ENCODE assay signal across 11 cellular contexts in genomic region chr14:73014105-73014504, GRCh38. TPM values are rescaled to one million over a fixed set of nuclear protein-coding genes. Genes with fewer than 3 reads are reported as not detected.
A peak's percentile ranks its signal among the peaks of the same experiment; 100 is the strongest.
DNase-seq lines count a peak whose midpoint lies in the region; ATAC-seq and TF ChIP-seq lines count a peak whose summit lies in the region.
"Had no signal": no experiment of that assay in that cellular context is flagged by ENCODE, and none has a peak within 500 bp of the region (broad histone marks: within the 10 kb centered on the region; RNA-seq: fewer than 3 reads in every experiment).

No MANE protein-coding gene starts in this region.

- H3K79me2 ChIP-seq in trophoblast cell (ENCODE audit: control insufficient read depth, insufficient read depth, low read length, poor library complexity), result no peaks in the 10 kb centered on the region

- H3K14ac ChIP-seq in trophoblast cell (ENCODE audit: low read length), result no peak overlapping the region

- no peak overlapping the region for H2BK120ac ChIP-seq in trophoblast cell (ENCODE audit: insufficient read depth, low read length, poor library complexity)

- no peak overlapping the region for H4K8ac ChIP-seq in trophoblast cell (ENCODE audit: low read depth, low read length)

- no peak overlapping the region for H4K91ac ChIP-seq in trophoblast cell (ENCODE audit: low read depth, low read length)

- H3K27ac ChIP-seq in trophoblast cell (ENCODE audit: low read depth, low read length), result no peak overlapping the region
- no peak overlapping the region for H3K27ac ChIP-seq in effector memory CD4-positive, alpha-beta T cell (ENCODE audit: insufficient read depth, low read length, poor library complexity, severe bottlenecking)

- CTCF ChIA-PET in activated CD4-positive, alpha-beta memory T cell treated with anti-CD3 and anti-CD28 coated beads for 36 hours (lab: Charles Lee), result interaction anchor here (1.1 to 2.2 kb wide), 2 partner anchors 13 kb away, joined by 3 to 7 read pairs; partner anchors contain the start of gene ZFYVE1

- H4K12ac ChIP-seq in trophoblast cell (ENCODE audit: low read depth, low read length), result no peak overlapping the region

- H3K36me3 Mint-ChIP-seq in activated CD4-positive, alpha-beta memory T cell treated with anti-CD3 and anti-CD28 coated beads for 36 hours, result peaks cover 24% of the 10 kb centered on the region
- peaks cover 11% of the 10 kb centered on the region for H3K36me3 Mint-ChIP-seq in neural crest cell (ENCODE audit: low read depth)

- POLR2A ChIA-PET in activated CD4-positive, alpha-beta memory T cell treated with anti-CD3 and anti-CD28 coated beads for 36 hours (lab: Charles Lee), result interaction anchor here (0.8 to 1.9 kb wide), 3 partner anchors 13 to 44 kb away, joined by 3 to 6 read pairs (median 3); partner anchors contain the start of genes RBM25 and ZFYVE1

- intact Hi-C loops in activated CD4-positive, alpha-beta memory T cell treated with anti-CD3 and anti-CD28 coated beads for 36 hours (cut with micrococcal nuclease), result loop anchor here (1.0 to 5.0 kb wide), 2 partner anchors 13 to 43 kb away; partner anchors contain the start of genes RBM25 and ZFYVE1

- H3K4me2 ChIP-seq in trophoblast cell (ENCODE audit: low read length), result no peak overlapping the region

- no peaks in the 10 kb centered on the region for H3K27me3 Mint-ChIP-seq in activated CD4-positive, alpha-beta memory T cell treated with anti-CD3 and anti-CD28 coated beads for 36 hours
- H3K27me3 Mint-ChIP-seq in neural crest cell (ENCODE audit: low read depth), result no peaks in the 10 kb centered on the region

- no peak overlapping the region for H3K4ac ChIP-seq in trophoblast cell (ENCODE audit: low read depth, low read length)

- peaks cover 27% of the 10 kb centered on the region for H3K4me1 Mint-ChIP-seq in activated CD4-positive, alpha-beta memory T cell treated with anti-CD3 and anti-CD28 coated beads for 36 hours (ENCODE audit: low read depth)
- peaks cover 17% of the 10 kb centered on the region for H3K4me1 Mint-ChIP-seq in neural crest cell

- no CpG with 5 or more reads among the region's 2 CpGs for whole genome bisulfite sequencing in trophoblast cell (ENCODE audit: extremely low coverage, insufficient coverage, insufficient read length)

- no peak overlapping the region for H3K9ac ChIP-seq in trophoblast cell (ENCODE audit: low read length)

- H2AFZ ChIP-seq in trophoblast cell (ENCODE audit: insufficient read depth, low read length, poor library complexity), result no peak overlapping the region

- H3K27ac Mint-ChIP-seq in activated CD4-positive, alpha-beta memory T cell treated with anti-CD3 and anti-CD28 coated beads for 36 hours, result peak overlapping the region; percentile 9
- peak overlapping the region; percentile 85 for H3K27ac Mint-ChIP-seq in neural crest cell (ENCODE audit: unreplicated experiment)

- H3K9me3 ChIP-seq in trophoblast cell (ENCODE audit: insufficient read depth, low read depth, low read length), result no peaks in the 10 kb centered on the region
- no peaks in the 10 kb centered on the region for H3K9me3 ChIP-seq in effector memory CD4-positive, alpha-beta T cell (ENCODE audit: control insufficient read depth, low read length)

- H2AK5ac ChIP-seq in trophoblast cell (ENCODE audit: low read length), result no peak overlapping the region

- H2BK12ac ChIP-seq in trophoblast cell (ENCODE audit: low read length), result no peak overlapping the region

- no peaks in the 10 kb centered on the region for H3K27me3 ChIP-seq in trophoblast cell (ENCODE audit: insufficient read depth, low read length)
- no peaks in the 10 kb centered on the region for H3K27me3 ChIP-seq in effector memory CD4-positive, alpha-beta T cell (replicated peaks; ENCODE audit: control insufficient read depth, insufficient read depth, low read length, poor library complexity, severe bottlenecking)

- H3K4me1 ChIP-seq in trophoblast cell (ENCODE audit: control insufficient read depth in 1 of 2, insufficient read depth in 2 of 2, low read length in 2 of 2), result no peaks in the 10 kb centered on the region
- H3K4me1 ChIP-seq in effector memory CD4-positive, alpha-beta T cell (ENCODE audit: control insufficient read depth, insufficient read depth, low read length, poor library complexity, severe bottlenecking), result no peaks in the 10 kb centered on the region

- ATAC-seq in GM18868 (IDR thresholded peaks at IDR 0.05; ENCODE audit: unreplicated experiment) (peak; percentile 94), HG02588 (IDR thresholded peaks at IDR 0.05; ENCODE audit: unreplicated experiment) (peak; percentile 49)
- ATAC-seq: left colon had no signal

- no peak for DNase-seq in activated CD4-positive, alpha-beta memory T cell treated with anti-CD3 and anti-CD28 coated beads for 36 hours
- DNase-seq in neural crest cell (ENCODE audit: low read depth, low spot score) (no peak), islet precursor cell (no peak), trophoblast cell (no peak), NCI-H226 (no peak)
- DNase-seq in effector memory CD4-positive, alpha-beta T cell, result no peak
- DNase-seq: GDM1, left colon, SW 1271 had no signal

- H3K9me3 Mint-ChIP-seq in activated CD4-positive, alpha-beta memory T cell treated with anti-CD3 and anti-CD28 coated beads for 36 hours, result no peaks in the 10 kb centered on the region
- H3K9me3 Mint-ChIP-seq in neural crest cell, result no peaks in the 10 kb centered on the region

- no peak overlapping the region for H3K23ac ChIP-seq in trophoblast cell (ENCODE audit: low read length)

- TF ChIP-seq CTCF in neural crest cell (conservative IDR thresholded peaks at IDR 0.05), result no peak

- no peak overlapping the region for H3K4me3 Mint-ChIP-seq in activated CD4-positive, alpha-beta memory T cell treated with anti-CD3 and anti-CD28 coated beads for 36 hours
- no peak overlapping the region for H3K4me3 Mint-ChIP-seq in neural crest cell

- H3K36me3 ChIP-seq in trophoblast cell (ENCODE audit: control insufficient read depth in 1 of 2, insufficient read depth in 2 of 2, low read length in 2 of 2), result peaks cover 7 to 8% of the 10 kb centered on the region in 2 experiments
- H3K36me3 ChIP-seq in effector memory CD4-positive, alpha-beta T cell (ENCODE audit: control insufficient read depth, insufficient read depth, low read length), result peaks cover 9% of the 10 kb centered on the region

- no peak overlapping the region for H3K18ac ChIP-seq in trophoblast cell (ENCODE audit: low read length)

- H2BK5ac ChIP-seq in trophoblast cell (ENCODE audit: low read depth, low read length, poor library complexity), result no peak overlapping the region

- no peak overlapping the region for H3K4me3 ChIP-seq in trophoblast cell (ENCODE audit: low read depth, low read length)
- H3K4me3 ChIP-seq in effector memory CD4-positive, alpha-beta T cell (ENCODE audit: insufficient read depth, low read depth, low read length, poor library complexity, severe bottlenecking), result no peak overlapping the region

- no peaks in the 10 kb centered on the region for H3K79me1 ChIP-seq in trophoblast cell (ENCODE audit: low read length)

RNA-seq across cellular contexts. Expression of gene ZFYVE1, which starts 12.8 kb away (rescaled TPM):
- total RNA-seq in activated CD4-positive, alpha-beta memory T cell treated with anti-CD3 and anti-CD28 coated beads for 36 hours, result 1 to 10 TPM; 9.9 TPM
- total RNA-seq in neural crest cell, result 14.3 and 16.7 TPM in 2 replicates
- 11.5 and 12.0 TPM in 2 replicates for polyA plus RNA-seq in trophoblast cell (2013)

RNA-seq across cellular contexts. Expression of gene RBM25, which starts 44.2 kb away (rescaled TPM):
- total RNA-seq in activated CD4-positive, alpha-beta memory T cell treated with anti-CD3 and anti-CD28 coated beads for 36 hours, result 10 to 100 TPM; 89.6 to 97.9 TPM
- total RNA-seq in neural crest cell, result 117 and 119 TPM in 2 replicates
- 107 and 110 TPM in 2 replicates for polyA plus RNA-seq in trophoblast cell (2013)
